Comparison of ENCODE assay signal across 8 cellular contexts in genomic region chr7:100889761-100890639, GRCh38. TPM values are rescaled to one million over a fixed set of nuclear protein-coding genes. Genes with fewer than 3 reads are reported as not detected.
A peak's percentile ranks its signal among the peaks of the same experiment; 100 is the strongest.
DNase-seq lines count a peak whose midpoint lies in the region; ATAC-seq lines count a peak whose summit lies in the region.

No MANE protein-coding gene starts in this region.

- DNase-seq in DMS53 treated with DMSO at 0.1 percent for 48 hours (lab: John Stamatoyannopoulos, UW; ENCODE audit: unreplicated experiment) (peak; percentile 87), LoVo (ENCODE audit: low spot score) (peak; percentile 97), RPMI8226 (peak; percentile 98), fibroblast of peridontal ligament (ENCODE audit: extremely low read depth) (peak; percentile 87)
- peak; percentile 95 for DNase-seq in natural killer cell treated with Interleukin-12 subunit alpha and Interleukin-12 subunit beta and Interleukin-15 and Interleukin-18, amount 100 ng/mL, for 72 hours (ENCODE audit: low spot score)
- DNase-seq in stimulated activated naive CD4-positive, alpha-beta T cell (lab: John Stamatoyannopoulos, UW): peak; percentile 84 to 91 (median 90)

- peaks cover 8% of the 10 kb centered on the region for H3K27me3 Mint-ChIP-seq in activated T-helper 17 cell treated with anti-CD3 and anti-CD28 coated beads, Interleukin-2, amount 50 U/mL, for 72 hours
- peaks cover 17 to 20% of the 10 kb centered on the region in 2 donors for H3K27me3 Mint-ChIP-seq in natural killer cell treated with Interleukin-12 subunit alpha and Interleukin-12 subunit beta and Interleukin-15 and Interleukin-18, amount 100 ng/mL, for 72 hours

- H3K4me1 Mint-ChIP-seq in activated T-helper 17 cell treated with anti-CD3 and anti-CD28 coated beads, Interleukin-2, amount 50 U/mL, for 72 hours: peaks cover 37% of the 10 kb centered on the region
- peaks cover 38 to 46% of the 10 kb centered on the region in 2 donors for H3K4me1 Mint-ChIP-seq in natural killer cell treated with Interleukin-12 subunit alpha and Interleukin-12 subunit beta and Interleukin-15 and Interleukin-18, amount 100 ng/mL, for 72 hours (ENCODE audit: low read depth in 2 of 2)

- H3K36me3 Mint-ChIP-seq in activated T-helper 17 cell treated with anti-CD3 and anti-CD28 coated beads, Interleukin-2, amount 50 U/mL, for 72 hours (ENCODE audit: low read depth): peaks cover 39% of the 10 kb centered on the region
- peaks cover 27% of the 10 kb centered on the region for H3K36me3 Mint-ChIP-seq in natural killer cell treated with Interleukin-12 subunit alpha and Interleukin-12 subunit beta and Interleukin-15 and Interleukin-18, amount 100 ng/mL, for 72 hours

- ATAC-seq in GM21786 (IDR thresholded peaks at IDR 0.05; ENCODE audit: unreplicated experiment): peak; percentile 74
- peak; percentile 93 for ATAC-seq in activated T-helper 17 cell treated with anti-CD3 and anti-CD28 coated beads, Interleukin-2, amount 50 U/mL, for 72 hours (replicated peaks)
- peak; percentile 94 to 96 for ATAC-seq in natural killer cell treated with Interleukin-12 subunit alpha and Interleukin-12 subunit beta and Interleukin-15 and Interleukin-18, amount 100 ng/mL, for 72 hours

- peak overlapping the region; percentile 9 for H3K27ac Mint-ChIP-seq in activated T-helper 17 cell treated with anti-CD3 and anti-CD28 coated beads, Interleukin-2, amount 50 U/mL, for 72 hours
- H3K27ac Mint-ChIP-seq in natural killer cell treated with Interleukin-12 subunit alpha and Interleukin-12 subunit beta and Interleukin-15 and Interleukin-18, amount 100 ng/mL, for 72 hours: peak overlapping the region; percentile 44 to 81

- no peaks in the 10 kb centered on the region for H3K9me3 Mint-ChIP-seq in activated T-helper 17 cell treated with anti-CD3 and anti-CD28 coated beads, Interleukin-2, amount 50 U/mL, for 72 hours
- no peaks in the 10 kb centered on the region for H3K9me3 Mint-ChIP-seq in natural killer cell treated with Interleukin-12 subunit alpha and Interleukin-12 subunit beta and Interleukin-15 and Interleukin-18, amount 100 ng/mL, for 72 hours

- H3K4me3 Mint-ChIP-seq in activated T-helper 17 cell treated with anti-CD3 and anti-CD28 coated beads, Interleukin-2, amount 50 U/mL, for 72 hours: peak overlapping the region; percentile 73
- H3K4me3 Mint-ChIP-seq in natural killer cell treated with Interleukin-12 subunit alpha and Interleukin-12 subunit beta and Interleukin-15 and Interleukin-18, amount 100 ng/mL, for 72 hours: peak overlapping the region; percentile 86

RNA-seq across cellular contexts. Expression of gene UFSP1, which starts 0.5 kb away (rescaled TPM):
- 1 to 10 TPM in 1 of 2 donors, under 1 TPM in 1; 0.79 to 3.2 TPM for total RNA-seq in activated T-helper 17 cell treated with anti-CD3 and anti-CD28 coated beads, Interleukin-2, amount 50 U/mL, for 72 hours
- total RNA-seq in natural killer cell treated with Interleukin-12 subunit alpha and Interleukin-12 subunit beta and Interleukin-15 and Interleukin-18, amount 100 ng/mL, for 72 hours: 1 to 10 TPM; 1.8 to 6.0 TPM

RNA-seq across cellular contexts. Expression of gene ACHE, which starts 5.7 kb away (rescaled TPM):
- total RNA-seq in activated T-helper 17 cell treated with anti-CD3 and anti-CD28 coated beads, Interleukin-2, amount 50 U/mL, for 72 hours: not detected
- total RNA-seq in natural killer cell treated with Interleukin-12 subunit alpha and Interleukin-12 subunit beta and Interleukin-15 and Interleukin-18, amount 100 ng/mL, for 72 hours: under 1 TPM; 0.64 to 0.73 TPM

RNA-seq across cellular contexts. Expression of gene SRRT, which starts 15.1 kb away (rescaled TPM):
- 100 to 1,000 TPM; 208 to 255 TPM for total RNA-seq in activated T-helper 17 cell treated with anti-CD3 and anti-CD28 coated beads, Interleukin-2, amount 50 U/mL, for 72 hours
- total RNA-seq in natural killer cell treated with Interleukin-12 subunit alpha and Interleukin-12 subunit beta and Interleukin-15 and Interleukin-18, amount 100 ng/mL, for 72 hours: 100 to 1,000 TPM; 212 to 391 TPM

RNA-seq across cellular contexts. Expression of gene TRIP6, which starts 22.8 kb away (rescaled TPM):
- total RNA-seq in activated T-helper 17 cell treated with anti-CD3 and anti-CD28 coated beads, Interleukin-2, amount 50 U/mL, for 72 hours: 10 to 100 TPM; 36.5 to 43.5 TPM
- 1 to 10 TPM; 2.7 to 7.4 TPM for total RNA-seq in natural killer cell treated with Interleukin-12 subunit alpha and Interleukin-12 subunit beta and Interleukin-15 and Interleukin-18, amount 100 ng/mL, for 72 hours

RNA-seq across cellular contexts. Expression of gene SLC12A9, which starts 37.5 kb away (rescaled TPM):
- 10 to 100 TPM; 15.7 to 30.1 TPM for total RNA-seq in activated T-helper 17 cell treated with anti-CD3 and anti-CD28 coated beads, Interleukin-2, amount 50 U/mL, for 72 hours
- total RNA-seq in natural killer cell treated with Interleukin-12 subunit alpha and Interleukin-12 subunit beta and Interleukin-15 and Interleukin-18, amount 100 ng/mL, for 72 hours: 10 to 100 TPM; 32.7 to 38.7 TPM

Comparison
In these comparisons a context has a peak if more than half of its experiments do, and no peak if none do; other contexts are left out.
1. Peak in every context shown above with its lines: DNase-seq and ATAC-seq.